Comparison of ENCODE assay signal across 16 cellular contexts in genomic region chr12:25970082-25970481, GRCh38.
"Had no signal": no experiment of that assay in that cellular context is flagged by ENCODE, and none has a peak within 500 bp of the region (broad histone marks: within the 10 kb centered on the region; RNA-seq: fewer than 3 reads in every experiment).

No MANE protein-coding gene starts in this region.

- H3K4me3 Mint-ChIP-seq: activated CD4-positive, alpha-beta memory T cell treated with anti-CD3 and anti-CD28 coated beads, Interleukin-2, amount 10 ng/mL, durations not matched to agents 7 days and 5 days; activated naive CD4-positive, alpha-beta T cell treated with anti-CD3 and anti-CD28 coated beads, Interleukin-2, amount 10 ng/mL, durations not matched to agents 7 days and 5 days; activated T-cell treated with anti-CD3 and anti-CD28 coated beads, Interleukin-2, amount 50 U/mL, for 24 hours; immature natural killer cell; stimulated activated naive CD8-positive, alpha-beta T cell treated with anti-CD3 and anti-CD28 coated beads, Interleukin-15, amount 100 ng/mL, for 72 hours; T-cell had no signal

- H3K9me3 ChIP-seq: heart left ventricle, lower lobe of right lung, ovary, upper lobe of right lung had no signal

- H3K4me1 Mint-ChIP-seq: activated CD4-positive, alpha-beta memory T cell treated with anti-CD3 and anti-CD28 coated beads, Interleukin-2, amount 10 ng/mL, durations not matched to agents 7 days and 5 days; activated naive CD4-positive, alpha-beta T cell treated with anti-CD3 and anti-CD28 coated beads, Interleukin-2, amount 10 ng/mL, durations not matched to agents 7 days and 5 days; immature natural killer cell; stimulated activated naive CD8-positive, alpha-beta T cell treated with anti-CD3 and anti-CD28 coated beads, Interleukin-15, amount 100 ng/mL, for 72 hours; T-cell had no signal

- H3K27ac ChIP-seq: coronary artery, lower lobe of right lung, ovary had no signal

- H3K36me3 ChIP-seq: heart left ventricle, lower lobe of right lung, ovary, upper lobe of right lung had no signal

- H3K36me3 Mint-ChIP-seq: activated naive CD4-positive, alpha-beta T cell treated with anti-CD3 and anti-CD28 coated beads, Interleukin-2, amount 10 ng/mL, durations not matched to agents 7 days and 5 days; T-cell had no signal

- H3K9me3 Mint-ChIP-seq: activated CD4-positive, alpha-beta memory T cell treated with anti-CD3 and anti-CD28 coated beads, Interleukin-2, amount 10 ng/mL, durations not matched to agents 7 days and 5 days; activated naive CD4-positive, alpha-beta T cell treated with anti-CD3 and anti-CD28 coated beads, Interleukin-2, amount 10 ng/mL, durations not matched to agents 7 days and 5 days; activated T-cell treated with anti-CD3 and anti-CD28 coated beads, Interleukin-2, amount 50 U/mL, for 24 hours; stimulated activated naive CD8-positive, alpha-beta T cell treated with anti-CD3 and anti-CD28 coated beads, Interleukin-15, amount 100 ng/mL, for 72 hours; T-cell had no signal

- DNase-seq: activated CD4-positive, alpha-beta memory T cell treated with anti-CD3 and anti-CD28 coated beads, Interleukin-2, amount 10 ng/mL, durations not matched to agents 7 days and 5 days; activated naive CD4-positive, alpha-beta T cell treated with anti-CD3 and anti-CD28 coated beads, Interleukin-2, amount 10 ng/mL, durations not matched to agents 7 days and 5 days; activated T-cell treated with anti-CD3 and anti-CD28 coated beads, Interleukin-2, amount 50 U/mL, for 24 hours; effector CD4-positive, alpha-beta T cell; foreskin melanocyte; heart left ventricle; immature natural killer cell; left colon; lower lobe of right lung; ovary; stimulated activated CD4-positive, alpha-beta T cell treated with anti-CD3 and anti-CD28 coated beads, Interleukin-1b, Interleukin-23, amount 100 ng/mL, for 48 hours; stimulated activated naive CD8-positive, alpha-beta T cell treated with anti-CD3 and anti-CD28 coated beads, Interleukin-15, amount 100 ng/mL, for 72 hours; T-cell; T-helper 9 cell; upper lobe of right lung had no signal

- ATAC-seq: heart left ventricle; left colon; lower lobe of right lung; stimulated activated naive CD8-positive, alpha-beta T cell treated with anti-CD3 and anti-CD28 coated beads, Interleukin-15, amount 100 ng/mL, for 72 hours; T-cell; upper lobe of right lung had no signal

- H3K27me3 ChIP-seq: heart left ventricle, ovary, upper lobe of right lung had no signal

- H3K4me3 ChIP-seq: coronary artery, heart left ventricle, lower lobe of right lung, ovary, upper lobe of right lung had no signal

- H3K27ac Mint-ChIP-seq: activated CD4-positive, alpha-beta memory T cell treated with anti-CD3 and anti-CD28 coated beads, Interleukin-2, amount 10 ng/mL, durations not matched to agents 7 days and 5 days; activated naive CD4-positive, alpha-beta T cell treated with anti-CD3 and anti-CD28 coated beads, Interleukin-2, amount 10 ng/mL, durations not matched to agents 7 days and 5 days; activated T-cell treated with anti-CD3 and anti-CD28 coated beads, Interleukin-2, amount 50 U/mL, for 24 hours; immature natural killer cell; stimulated activated naive CD8-positive, alpha-beta T cell treated with anti-CD3 and anti-CD28 coated beads, Interleukin-15, amount 100 ng/mL, for 72 hours; T-cell had no signal
